Comparison of ENCODE assay signal across 1 cellular context in the genomic region with DNA sequence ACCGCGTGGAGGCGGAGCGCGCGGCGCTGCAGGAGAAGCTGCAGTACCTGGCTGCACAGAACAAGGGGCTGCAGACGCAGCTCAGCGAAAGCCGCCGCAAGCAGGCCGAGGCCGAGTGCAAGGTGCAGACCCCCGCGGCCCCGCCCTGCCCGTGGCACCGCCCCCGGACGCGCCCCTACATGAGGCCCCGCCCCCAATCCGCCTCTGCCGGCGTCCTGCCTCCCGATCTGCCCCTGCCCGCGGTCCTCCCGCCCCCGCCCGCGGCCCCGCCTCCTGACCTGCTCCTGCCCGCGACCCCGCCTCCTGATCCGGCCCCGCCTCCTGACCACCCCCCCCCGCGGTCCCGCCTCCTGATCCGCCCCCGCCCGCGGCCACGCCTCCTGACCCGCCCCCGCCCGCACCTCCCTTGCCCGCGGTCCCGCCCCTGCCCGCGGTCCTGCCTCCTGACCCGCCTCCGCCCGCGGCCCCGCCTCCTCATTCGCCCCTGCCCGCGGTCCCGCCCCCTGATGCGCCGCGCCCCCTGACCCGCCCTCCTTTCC.
TF ChIP-seq lines count a peak whose summit lies in the region.

No MANE protein-coding gene starts in this region.

TF ChIP-seq in IMR-90, 13 proteins besides CTCF, POLR2A, EP300 and RAD21:
- TF ChIP-seq CEBPB (IDR thresholded peaks at IDR 0.05; ENCODE audit: low read depth, low read length) = no peak
- TF ChIP-seq, protein P1, sequence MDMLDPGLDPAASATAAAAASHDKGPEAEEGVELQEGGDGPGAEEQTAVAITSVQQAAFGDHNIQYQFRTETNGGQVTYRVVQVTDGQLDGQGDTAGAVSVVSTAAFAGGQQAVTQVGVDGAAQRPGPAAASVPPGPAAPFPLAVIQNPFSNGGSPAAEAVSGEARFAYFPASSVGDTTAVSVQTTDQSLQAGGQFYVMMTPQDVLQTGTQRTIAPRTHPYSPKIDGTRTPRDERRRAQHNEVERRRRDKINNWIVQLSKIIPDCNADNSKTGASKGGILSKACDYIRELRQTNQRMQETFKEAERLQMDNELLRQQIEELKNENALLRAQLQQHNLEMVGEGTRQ (IDR thresholded peaks at IDR 0.05; ENCODE audit: low read depth, low read length) = no peak
- TF ChIP-seq RFX5 (IDR thresholded peaks at IDR 0.05; ENCODE audit: low read depth, low read length) = no peak
- TF ChIP-seq CHD1 (IDR thresholded peaks at IDR 0.05; ENCODE audit: low read depth, low read length) = no peak
- TF ChIP-seq MXI1 (IDR thresholded peaks at IDR 0.05; ENCODE audit: borderline replicate concordance, low read depth, low read length) = no peak
- TF ChIP-seq NFE2L2 (IDR thresholded peaks at IDR 0.05; ENCODE audit: low read depth, low read length) = no peak
- TF ChIP-seq, protein P2, sequence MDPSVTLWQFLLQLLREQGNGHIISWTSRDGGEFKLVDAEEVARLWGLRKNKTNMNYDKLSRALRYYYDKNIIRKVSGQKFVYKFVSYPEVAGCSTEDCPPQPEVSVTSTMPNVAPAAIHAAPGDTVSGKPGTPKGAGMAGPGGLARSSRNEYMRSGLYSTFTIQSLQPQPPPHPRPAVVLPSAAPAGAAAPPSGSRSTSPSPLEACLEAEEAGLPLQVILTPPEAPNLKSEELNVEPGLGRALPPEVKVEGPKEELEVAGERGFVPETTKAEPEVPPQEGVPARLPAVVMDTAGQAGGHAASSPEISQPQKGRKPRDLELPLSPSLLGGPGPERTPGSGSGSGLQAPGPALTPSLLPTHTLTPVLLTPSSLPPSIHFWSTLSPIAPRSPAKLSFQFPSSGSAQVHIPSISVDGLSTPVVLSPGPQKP (IDR thresholded peaks at IDR 0.05; ENCODE audit: borderline replicate concordance, low read depth, low read length) = no peak
- no peak for TF ChIP-seq RCOR1 (IDR thresholded peaks at IDR 0.05; ENCODE audit: insufficient replicate concordance, low read length)
- TF ChIP-seq SMC3 (IDR thresholded peaks at IDR 0.05; ENCODE audit: low read depth, low read length) = no peak
- no peak for TF ChIP-seq FOS (IDR thresholded peaks at IDR 0.05; ENCODE audit: low read depth, low read length)
- no peak for TF ChIP-seq MAZ (IDR thresholded peaks at IDR 0.05; ENCODE audit: borderline replicate concordance, low read depth, low read length)
- no peak for TF ChIP-seq BHLHE40 (IDR thresholded peaks at IDR 0.05; ENCODE audit: low read depth, low read length)
- TF ChIP-seq MAFK (IDR thresholded peaks at IDR 0.05; ENCODE audit: low read depth, low read length) = no peak
